Comparison of ENCODE assay signal across 15 cellular contexts in genomic region chr4:37661643-37662221, GRCh38. TPM values are rescaled to one million over a fixed set of nuclear protein-coding genes. Genes with fewer than 3 reads are reported as not detected.
DNase-seq lines count a peak whose midpoint lies in the region; ATAC-seq and TF ChIP-seq lines count a peak whose summit lies in the region.
"Had no signal": no experiment of that assay in that cellular context is flagged by ENCODE, and none has a peak within 500 bp of the region (broad histone marks: within the 10 kb centered on the region; RNA-seq: fewer than 3 reads in every experiment).

No MANE protein-coding gene starts in this region.

- H3K9me3 Mint-ChIP-seq in dendritic cell treated with granulocyte-macrophage colony-stimulating factor and Interleukin-4, amounts not matched to agents 40 ng/mL and 50 ng/mL, for 4 days, result peaks cover 16% of the 10 kb centered on the region

- H3K9me3 ChIP-seq in neutrophil, result no peaks in the 10 kb centered on the region

- CTCF ChIA-PET in BJ (lab: Yijun Ruan, JAX), result no interaction called here

- intact Hi-C loops in dendritic cell treated with granulocyte-macrophage colony-stimulating factor and Interleukin-4, amounts not matched to agents 40 ng/mL and 50 ng/mL, for 4 days (cut with micrococcal nuclease), result no loop called here

- no peaks in the 10 kb centered on the region for H3K36me3 ChIP-seq in BJ (ENCODE audit: control insufficient read depth, insufficient read depth, low read length)
- H3K36me3 ChIP-seq in neutrophil, result peaks cover 5% of the 10 kb centered on the region

- peaks cover 61% of the 10 kb centered on the region for H3K4me1 Mint-ChIP-seq in dendritic cell treated with granulocyte-macrophage colony-stimulating factor and Interleukin-4, amounts not matched to agents 40 ng/mL and 50 ng/mL, for 4 days (ENCODE audit: low read depth)

- peak overlapping the region; percentile 50 for H3K27ac ChIP-seq in neutrophil
- H3K27ac ChIP-seq: SK-N-MC had no signal

- no peaks in the 10 kb centered on the region for H3K27me3 Mint-ChIP-seq in dendritic cell treated with granulocyte-macrophage colony-stimulating factor and Interleukin-4, amounts not matched to agents 40 ng/mL and 50 ng/mL, for 4 days
- H3K27me3 Mint-ChIP-seq: CD4-positive, alpha-beta memory T cell had no signal

- no peak for ATAC-seq in GM18498 (IDR thresholded peaks at IDR 0.05; ENCODE audit: unreplicated experiment)

- H3K4me1 ChIP-seq in neutrophil (ENCODE audit: control insufficient read depth in 1 of 2, insufficient read depth in 1 of 2, low read depth in 1 of 2, low read length in 1 of 2), result peaks cover 7 to 29% of the 10 kb centered on the region in 2 experiments

- DNase-seq in BJ (ENCODE audit: low read depth), result peak; percentile 61
- peak; percentile 42 for DNase-seq in NCI-H1694 (lab: John Stamatoyannopoulos, UW)
- DNase-seq in cerebellar cortex (ENCODE audit: low spot score), result no peak
- DNase-seq in stimulated activated CD4-positive, alpha-beta T cell treated with anti-CD3 and anti-CD28 coated beads, Interleukin-2, amount 100 ng/mL, for 24 hours, result no peak
- no peak for DNase-seq in NCI-H2107 treated with DMSO at 0.1 percent for 48 hours (lab: John Stamatoyannopoulos, UW; ENCODE audit: unreplicated experiment)
- DNase-seq: activated CD4-positive, alpha-beta T cell treated with anti-CD3 and anti-CD28 coated beads for 48 hours; activated naive CD4-positive, alpha-beta T cell treated with anti-CD3 and anti-CD28 coated beads, Interleukin-2, amount 50 U/mL, for 16 hours; CD4-positive, alpha-beta memory T cell; effector memory CD4-positive, alpha-beta T cell; posterior cingulate gyrus had no signal

- H3K4me3 Mint-ChIP-seq in dendritic cell treated with granulocyte-macrophage colony-stimulating factor and Interleukin-4, amounts not matched to agents 40 ng/mL and 50 ng/mL, for 4 days, result no peak overlapping the region
- H3K4me3 Mint-ChIP-seq: CD4-positive, alpha-beta memory T cell; IgD-negative memory B cell had no signal

- peaks cover 41% of the 10 kb centered on the region for H3K36me3 Mint-ChIP-seq in dendritic cell treated with granulocyte-macrophage colony-stimulating factor and Interleukin-4, amounts not matched to agents 40 ng/mL and 50 ng/mL, for 4 days (ENCODE audit: low read depth)

- H3K27ac Mint-ChIP-seq in dendritic cell treated with granulocyte-macrophage colony-stimulating factor and Interleukin-4, amounts not matched to agents 40 ng/mL and 50 ng/mL, for 4 days, result peak overlapping the region; percentile 78
- H3K27ac Mint-ChIP-seq: IgD-negative memory B cell had no signal

- POLR2A ChIA-PET in BJ (lab: Charles Lee), result no interaction called here

- H3K27me3 ChIP-seq in BJ (ENCODE audit: control insufficient read depth, insufficient read depth, low read length), result no peaks in the 10 kb centered on the region
- H3K27me3 ChIP-seq in neutrophil, result no peaks in the 10 kb centered on the region

- H3K4me3 ChIP-seq in BJ (ENCODE audit: low read depth, low read length) (no peak overlapping the region), neutrophil (ENCODE audit: low read depth in 1 of 2, low read length in 1 of 2) (no peak overlapping the region)
- H3K4me3 ChIP-seq: SK-N-MC had no signal

- TF ChIP-seq CTCF in BJ (IDR thresholded peaks at IDR 0.05; ENCODE audit: insufficient read depth, low read depth, low read length) (no peak), neutrophil (IDR thresholded peaks at IDR 0.05) (no peak)

RNA-seq across cellular contexts. Expression of gene RELL1, which starts 24.4 kb away (rescaled TPM):
- polyA plus RNA-seq in BJ (2011; rRNA removed), result 6.5 and 8.1 TPM in 2 replicates
- 31.7 and 35.9 TPM in 2 replicates for polyA minus RNA-seq in BJ (2011; rRNA and poly(A)+ RNA removed)

Comparison
In these comparisons a context has a peak if more than half of its experiments do, and no peak if none do; other contexts are left out.
1. DNase-seq: peak in BJ (single experiment) and NCI-H1694 (single experiment); none in cerebellar cortex (single experiment), stimulated activated CD4-positive, alpha-beta T cell treated with anti-CD3 and anti-CD28 coated beads, Interleukin-2, amount 100 ng/mL, for 24 hours (0 of 2) and NCI-H2107 treated with DMSO at 0.1 percent for 48 hours (single experiment).